Comparison of ENCODE assay signal across 8 cellular contexts in the genomic region with DNA sequence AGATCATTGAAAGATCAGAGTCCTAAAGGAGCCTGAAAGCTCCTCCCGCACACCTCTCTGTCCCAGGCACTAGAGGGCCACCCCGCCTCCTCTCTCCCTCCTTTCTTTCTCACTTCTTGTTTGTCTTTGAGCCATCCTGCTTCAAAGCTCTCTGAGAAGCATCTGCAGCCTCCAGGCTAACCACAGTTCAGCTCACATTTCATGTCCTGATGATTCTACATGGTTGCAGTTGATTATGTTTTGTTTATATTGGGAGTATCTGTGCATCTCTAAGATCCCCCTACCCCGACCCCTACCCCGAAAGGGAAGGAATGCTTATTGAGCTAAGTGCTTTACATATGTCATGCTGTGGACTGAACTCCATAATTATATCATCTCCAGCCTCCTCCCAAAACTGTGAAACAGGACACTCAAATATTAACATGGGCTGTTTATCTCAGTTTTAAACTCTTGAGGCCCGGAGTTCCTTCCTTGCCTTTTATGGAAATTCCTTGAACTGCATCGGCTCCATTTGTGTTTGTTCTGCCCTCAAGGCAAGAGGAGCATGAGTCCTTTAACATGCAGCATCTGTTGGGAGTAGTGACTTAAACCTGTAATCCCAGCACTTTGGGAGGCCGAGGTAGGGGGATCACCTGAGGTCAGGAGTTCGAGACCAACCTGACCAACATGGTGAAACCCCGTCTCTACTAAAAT. TPM values are rescaled to one million over a fixed set of nuclear protein-coding genes. Genes with fewer than 3 reads are reported as not detected.
DNase-seq lines count a peak whose midpoint lies in the region; ATAC-seq, FAIRE-seq and TF ChIP-seq lines count a peak whose summit lies in the region.

No MANE protein-coding gene starts in this region.

- DNase-seq in CD1c-positive myeloid dendritic cell (ENCODE audit: extremely low spot score) (peak; percentile 47), NCI-H82 treated with DMSO at 0.1 percent for 48 hours (lab: John Stamatoyannopoulos, UW; ENCODE audit: unreplicated experiment) (peak; percentile 34), bronchial epithelial cell (ENCODE audit: low read depth) (peak; percentile 57), myocyte (ENCODE audit: low read depth) (peak; percentile 81), OCI-M2 (lab: John Stamatoyannopoulos, UW; ENCODE audit: unreplicated experiment) (no peak)
- no peak for DNase-seq in stimulated activated CD4-positive, alpha-beta T cell treated with anti-CD3 and anti-CD28 coated beads, Interleukin-4, amount 100 ng/mL, for 1 hour

- no peaks in the 10 kb centered on the region for H3K27me3 ChIP-seq in bronchial epithelial cell (ENCODE audit: control insufficient read depth, insufficient read depth, low read length)

- no peak for FAIRE-seq in bronchial epithelial cell (lab: Jason Lieb, UNC)

- H3K36me3 ChIP-seq in bronchial epithelial cell (ENCODE audit: control insufficient read depth, insufficient read depth, low read length) = peaks cover 3% of the 10 kb centered on the region

- peak; percentile 39 for TF ChIP-seq CTCF in bronchial epithelial cell (IDR thresholded peaks at IDR 0.05; ENCODE audit: insufficient read depth, low read length, severe bottlenecking)

- ATAC-seq in GM18858 (IDR thresholded peaks at IDR 0.05; ENCODE audit: unreplicated experiment) (peak; percentile 92), HG03039 (IDR thresholded peaks at IDR 0.05; ENCODE audit: unreplicated experiment) (peak; percentile 65)

- no peak overlapping the region for H3K4me3 ChIP-seq in bronchial epithelial cell (ENCODE audit: low read depth, low read length)

RNA-seq across cellular contexts. Expression of a gene that starts 30.9 kb away (rescaled TPM):
- total RNA-seq in bronchial epithelial cell (25.5 and 47.9 TPM in 2 replicates), myocyte (102 and 107 TPM in 2 replicates)
- 107 TPM for polyA plus RNA-seq in myocyte (2012)

Comparison
In these comparisons a context has a peak if more than half of its experiments do, and no peak if none do; other contexts are left out.
1. DNase-seq: peak in CD1c-positive myeloid dendritic cell (single experiment), NCI-H82 treated with DMSO at 0.1 percent for 48 hours (single experiment), bronchial epithelial cell (single experiment) and myocyte (single experiment); none in OCI-M2 (single experiment) and stimulated activated CD4-positive, alpha-beta T cell treated with anti-CD3 and anti-CD28 coated beads, Interleukin-4, amount 100 ng/mL, for 1 hour (single experiment).